ENCODE assay signal across 27 cellular contexts in genomic region chr19:44611812-44612295, GRCh38. TPM values are rescaled to one million over a fixed set of nuclear protein-coding genes. Genes with fewer than 3 reads are reported as not detected.
DNase-seq lines count a peak whose midpoint lies in the region; ATAC-seq, FAIRE-seq and TF ChIP-seq lines count a peak whose summit lies in the region.
"Had no signal": no experiment of that assay in that cellular context is flagged by ENCODE, and none has a peak within 500 bp of the region (broad histone marks: within the 10 kb centered on the region; RNA-seq: fewer than 3 reads in every experiment).

No MANE protein-coding gene starts in this region.

- intact Hi-C loops in Caco-2 (cut with micrococcal nuclease; ENCODE audit: unreplicated experiment) (loop anchor here (1.0 to 5.0 kb wide), 3 partner anchors 15 to 35 kb away; no protein-coding TSS in a partner anchor), right lobe of liver (cut with DNase I) (no loop called here)

- H3K36me3 ChIP-seq in Caco-2 (ENCODE audit: control insufficient read depth, insufficient read depth, low read length) (no peaks in the 10 kb centered on the region), right lobe of liver (no peaks in the 10 kb centered on the region)
- H3K36me3 ChIP-seq: left ventricle myocardium inferior had no signal

- no peaks in the 10 kb centered on the region for H3K27me3 ChIP-seq in Caco-2 (replicated peaks; ENCODE audit: control insufficient read depth, insufficient read depth, low read length)
- H3K27me3 ChIP-seq in right lobe of liver, result no peaks in the 10 kb centered on the region

- POLR2A ChIA-PET in Caco-2 (lab: Charles Lee), result no interaction called here

- no peaks in the 10 kb centered on the region for H3K9me3 ChIP-seq in Caco-2
- H3K9me3 ChIP-seq in right lobe of liver, result no peaks in the 10 kb centered on the region
- H3K9me3 ChIP-seq: left ventricle myocardium inferior, mucosa of descending colon had no signal

- peak overlapping the region; percentile 29 to 94 (median 90) for H3K27ac ChIP-seq in right lobe of liver
- H3K27ac ChIP-seq: left ventricle myocardium inferior had no signal

- H3K4me1 Mint-ChIP-seq in Caco-2 (ENCODE audit: low read depth, unreplicated experiment), result peaks cover 39% of the 10 kb centered on the region

- no peaks in the 10 kb centered on the region for H3K27me3 Mint-ChIP-seq in Caco-2 (ENCODE audit: insufficient read depth, unreplicated experiment)
- H3K27me3 Mint-ChIP-seq: dendritic cell treated with granulocyte-macrophage colony-stimulating factor and Interleukin-4, amounts not matched to agents 40 ng/mL and 50 ng/mL, for 4 days had no signal

- peak; percentile 8 to 27 (median 16) for ATAC-seq in right lobe of liver
- ATAC-seq in HG03442 (IDR thresholded peaks at IDR 0.05; ENCODE audit: unreplicated experiment), result no peak
- ATAC-seq in HG03280 (IDR thresholded peaks at IDR 0.05; ENCODE audit: unreplicated experiment), result no peak
- ATAC-seq: activated CD8-positive, alpha-beta T cell treated with anti-CD3 and anti-CD28 coated beads for 36 hours; mucosa of descending colon; SK-N-SH treated with all-trans-retinoic acid at 6 μM for 48 hours had no signal

- WGBS in right lobe of liver (ENCODE audit: insufficient coverage, low coverage, low lambda C conversion rate, missing lambda C conversion rate), result 50% methylated on average over 2 of the region's 2 CpGs

- FAIRE-seq in D721Med (lab: Jason Lieb, UNC), result no peak
- FAIRE-seq: H54 had no signal

- BruUV-seq in Caco-2 (replicated peaks; lab: Mats Ljungman, UMichigan), result no TSS peak

- no peak for TF ChIP-seq POLR2A in right lobe of liver (IDR thresholded peaks at IDR 0.05)

- DNase-seq in Caco-2 (peak; percentile 85 to 86), NCI-H1105 (lab: John Stamatoyannopoulos, UW) (peak; percentile 24), NCI-H748 treated with DMSO at 0.1 percent for 48 hours (lab: John Stamatoyannopoulos, UW) (peak; percentile 98), right lobe of liver (no peak), D721Med (ENCODE audit: insufficient read length, low spot score) (no peak), DMS114 treated with DMSO at 0.1 percent for 48 hours (lab: John Stamatoyannopoulos, UW; ENCODE audit: unreplicated experiment) (no peak)
- DNase-seq: activated CD8-positive, alpha-beta T cell treated with anti-CD3 and anti-CD28 coated beads for 36 hours; activated naive CD4-positive, alpha-beta T cell treated with Interleukin-2 at 50 U/mL for 16 hours; activated T-cell treated with anti-CD3 and anti-CD28 coated beads, Interleukin-2, amount 50 U/mL, for 24 hours; amniotic stem cell; head of caudate nucleus; KG1; left ventricle myocardium inferior; mucosa of descending colon; NK-92 treated with Interleukin-12 subunit alpha and Interleukin-12 subunit beta, amount 100 ng/mL, for 24 hours; stimulated activated CD4-positive, alpha-beta T cell treated with anti-CD3 and anti-CD28 coated beads, Interleukin-12 subunit alpha, Interleukin-12 subunit beta, amount 100 ng/mL, for 4 hours; substantia nigra; T1000 had no signal

- CTCF ChIA-PET in Caco-2 (lab: Charles Lee), result interaction anchor here (1.0 to 2.0 kb wide), 4 partner anchors 24 to 159 kb away, joined by 5 to 7 read pairs (median 6); no protein-coding TSS in a partner anchor

- peaks cover 57% of the 10 kb centered on the region for H3K4me1 ChIP-seq in Caco-2
- H3K4me1 ChIP-seq in right lobe of liver, result peaks cover 2 to 54% (median 18%) of the 10 kb centered on the region in 4 donors

- H3K4me3 ChIP-seq in Caco-2 (ENCODE audit: low read depth, low read length) (no peak overlapping the region), right lobe of liver (no peak overlapping the region)
- H3K4me3 ChIP-seq: left ventricle myocardium inferior, mucosa of descending colon had no signal

- TF ChIP-seq CTCF in Caco-2 (IDR thresholded peaks at IDR 0.05; ENCODE audit: insufficient read depth in 1 of 2, low read depth in 1 of 2, low read length in 1 of 2, severe bottlenecking in 1 of 2, unreplicated experiment in 1 of 2) (no peak), right lobe of liver (IDR thresholded peaks at IDR 0.05) (no peak), D721Med (IDR thresholded peaks at IDR 0.05; ENCODE audit: insufficient read depth, missing control alignments) (no peak)

- no peak overlapping the region for H3K4me3 Mint-ChIP-seq in Caco-2 (ENCODE audit: unreplicated experiment)
- H3K4me3 Mint-ChIP-seq: activated CD8-positive, alpha-beta T cell treated with anti-CD3 and anti-CD28 coated beads for 36 hours; activated T-cell treated with anti-CD3 and anti-CD28 coated beads, Interleukin-2, amount 50 U/mL, for 24 hours; CD14-positive monocyte; dendritic cell treated with granulocyte-macrophage colony-stimulating factor and Interleukin-4, amounts not matched to agents 40 ng/mL and 50 ng/mL, for 4 days had no signal

- H3K27ac Mint-ChIP-seq in Caco-2 (ENCODE audit: unreplicated experiment), result peak overlapping the region; percentile 78
- H3K27ac Mint-ChIP-seq: activated CD8-positive, alpha-beta T cell treated with anti-CD3 and anti-CD28 coated beads for 36 hours; activated T-cell treated with anti-CD3 and anti-CD28 coated beads, Interleukin-2, amount 50 U/mL, for 24 hours; CD14-positive monocyte; dendritic cell treated with granulocyte-macrophage colony-stimulating factor and Interleukin-4, amounts not matched to agents 40 ng/mL and 50 ng/mL, for 4 days had no signal

- no peaks in the 10 kb centered on the region for H3K36me3 Mint-ChIP-seq in Caco-2 (ENCODE audit: insufficient read depth, unreplicated experiment)
- H3K36me3 Mint-ChIP-seq: CD14-positive monocyte had no signal

- no peaks in the 10 kb centered on the region for H3K9me3 Mint-ChIP-seq in Caco-2 (ENCODE audit: unreplicated experiment)
- H3K9me3 Mint-ChIP-seq: activated CD8-positive, alpha-beta T cell treated with anti-CD3 and anti-CD28 coated beads for 36 hours; activated T-cell treated with anti-CD3 and anti-CD28 coated beads, Interleukin-2, amount 50 U/mL, for 24 hours; dendritic cell treated with granulocyte-macrophage colony-stimulating factor and Interleukin-4, amounts not matched to agents 40 ng/mL and 50 ng/mL, for 4 days had no signal

RNA-seq across cellular contexts. Expression of gene IGSF23, which starts 1.5 kb away (rescaled TPM):
- total RNA-seq in Caco-2 (2022) (3.9 and 6.8 TPM in 2 replicates), right lobe of liver (10 to 100 TPM in 3 of 6 experiments, 1 to 10 TPM in 3; 4.4 to 15.2 (median 9.0) TPM)
- total RNA-seq: activated CD8-positive, alpha-beta T cell treated with anti-CD3 and anti-CD28 coated beads for 36 hours; cardiac septum; Daoy; left ventricle myocardium inferior; mucosa of descending colon; RPMI7951 had no signal

RNA-seq across cellular contexts. Expression of gene PVR, which starts 31.9 kb away (rescaled TPM):
- total RNA-seq in Caco-2 (2022), result 86.5 and 93.8 TPM in 2 replicates
- total RNA-seq in right lobe of liver, result 10 to 100 TPM; 26.6 to 66.6 (median 55.5) TPM

RNA-seq across cellular contexts. Expression of gene CEACAM19, which starts 59.4 kb away (rescaled TPM):
- 2.9 and 3.3 TPM in 2 replicates for total RNA-seq in Caco-2 (2022)
- 1 to 10 TPM; 3.3 to 9.0 (median 4.5) TPM for total RNA-seq in right lobe of liver

Comparison
In these comparisons a context has a peak if more than half of its experiments do, and no peak if none do; other contexts are left out.
1. DNase-seq: peak in Caco-2 (2 of 2), NCI-H1105 (single experiment) and NCI-H748 treated with DMSO at 0.1 percent for 48 hours (single experiment); none in right lobe of liver (0 of 3), D721Med (single experiment) and DMS114 treated with DMSO at 0.1 percent for 48 hours (single experiment).
2. ATAC-seq: peak in right lobe of liver (4 of 4); none in HG03442 (single experiment) and HG03280 (single experiment).